ENCODE assay signal across 20 cellular contexts in genomic region chr4:126779001-126779400, GRCh38.
DNase-seq lines count a peak whose midpoint lies in the region; ATAC-seq and TF ChIP-seq lines count a peak whose summit lies in the region.
"Had no signal": no experiment of that assay in that cellular context is flagged by ENCODE, and none has a peak within 500 bp of the region (broad histone marks: within the 10 kb centered on the region; RNA-seq: fewer than 3 reads in every experiment).

No MANE protein-coding gene starts in this region.

- no peak for TF ChIP-seq POLR2A in suprapubic skin (IDR thresholded peaks at IDR 0.05)
- no peak for TF ChIP-seq POLR2A in gastroesophageal sphincter (IDR thresholded peaks at IDR 0.05)

- H3K9ac ChIP-seq in adipocyte (ENCODE audit: low read length): peak overlapping the region; percentile 83
- H3K9ac ChIP-seq: BLaER1, SK-N-SH had no signal

- POLR2A ChIA-PET in activated CD4-positive, alpha-beta memory T cell treated with anti-CD3 and anti-CD28 coated beads, Interleukin-2, amount 10 ng/mL, durations not matched to agents 7 days and 5 days (lab: Charles Lee): no interaction called here

- 65% methylated on average over 4 of the region's 4 CpGs for WGBS in suprapubic skin
- 88 to 100% methylated on average over 4 of the region's 4 CpGs for WGBS in gastroesophageal sphincter (ENCODE audit: low coverage in 1 of 2), 2 donors

- CTCF ChIA-PET in activated CD4-positive, alpha-beta memory T cell treated with anti-CD3 and anti-CD28 coated beads, Interleukin-2, amount 10 ng/mL, durations not matched to agents 7 days and 5 days (lab: Charles Lee): no interaction called here

- no peaks in the 10 kb centered on the region; the same call in 1 of the 2 replicates for H3K36me3 Mint-ChIP-seq in HFFc6 (ENCODE audit: low read depth)
- H3K36me3 Mint-ChIP-seq in activated CD4-positive, alpha-beta memory T cell treated with anti-CD3 and anti-CD28 coated beads, Interleukin-2, amount 10 ng/mL, durations not matched to agents 7 days and 5 days (ENCODE audit: low read depth): no peaks in the 10 kb centered on the region
- H3K36me3 Mint-ChIP-seq: CD4-positive, CD25-positive, alpha-beta regulatory T cell had no signal

- H3K27ac ChIP-seq in suprapubic skin (peak overlapping the region; percentile 63), gastroesophageal sphincter (no peak overlapping the region)
- H3K27ac ChIP-seq: BLaER1, Peyer's patch had no signal

- no peaks in the 10 kb centered on the region for H3K9me3 Mint-ChIP-seq in HFFc6
- H3K9me3 Mint-ChIP-seq in activated CD4-positive, alpha-beta memory T cell treated with anti-CD3 and anti-CD28 coated beads, Interleukin-2, amount 10 ng/mL, durations not matched to agents 7 days and 5 days: peaks cover 5% of the 10 kb centered on the region

- intact Hi-C loops in left ventricle myocardium superior (cut with micrococcal nuclease): no loop called here

- TF ChIP-seq EP300 in suprapubic skin (IDR thresholded peaks at IDR 0.05): no peak
- TF ChIP-seq EP300 in gastroesophageal sphincter (IDR thresholded peaks at IDR 0.05): no peak

- H3K27me3 ChIP-seq in adipocyte (replicated peaks; ENCODE audit: control insufficient read depth, insufficient read depth, low read length) (no peaks in the 10 kb centered on the region), suprapubic skin (no peaks in the 10 kb centered on the region), gastroesophageal sphincter (no peaks in the 10 kb centered on the region)
- H3K27me3 ChIP-seq: BLaER1, Peyer's patch had no signal

- TF ChIP-seq CTCF in HFFc6 (IDR thresholded peaks at IDR 0.05) (no peak), fibroblast of the aortic adventitia (IDR thresholded peaks at IDR 0.05; ENCODE audit: insufficient read depth, low read length) (no peak), suprapubic skin (IDR thresholded peaks at IDR 0.05) (no peak), gastroesophageal sphincter (IDR thresholded peaks at IDR 0.05) (no peak)

- no peaks in the 10 kb centered on the region for H3K9me3 ChIP-seq in adipocyte (ENCODE audit: control insufficient read depth, low read length)
- H3K9me3 ChIP-seq in suprapubic skin: no peaks in the 10 kb centered on the region
- no peaks in the 10 kb centered on the region for H3K9me3 ChIP-seq in gastroesophageal sphincter
- H3K9me3 ChIP-seq: BLaER1, HAP-1, Peyer's patch, SK-N-SH had no signal

- H3K27ac Mint-ChIP-seq in HFFc6: peak overlapping the region; percentile 54
- no peak overlapping the region for H3K27ac Mint-ChIP-seq in activated CD4-positive, alpha-beta memory T cell treated with anti-CD3 and anti-CD28 coated beads, Interleukin-2, amount 10 ng/mL, durations not matched to agents 7 days and 5 days
- H3K27ac Mint-ChIP-seq: CD4-positive, CD25-positive, alpha-beta regulatory T cell had no signal

- no peaks in the 10 kb centered on the region for H3K27me3 Mint-ChIP-seq in HFFc6 (ENCODE audit: insufficient read depth)
- no peaks in the 10 kb centered on the region for H3K27me3 Mint-ChIP-seq in activated CD4-positive, alpha-beta memory T cell treated with anti-CD3 and anti-CD28 coated beads, Interleukin-2, amount 10 ng/mL, durations not matched to agents 7 days and 5 days
- H3K27me3 Mint-ChIP-seq: CD4-positive, CD25-positive, alpha-beta regulatory T cell had no signal

- DNase-seq in HFFc6 (no peak), adipocyte (ENCODE audit: low read depth) (peak; percentile 20), fibroblast of the aortic adventitia (ENCODE audit: low read depth) (peak; percentile 6), suprapubic skin (ENCODE audit: low spot score in 2 of 2) (no peak), left ventricle myocardium superior (no peak)
- no peak for DNase-seq in activated CD4-positive, alpha-beta memory T cell treated with anti-CD3 and anti-CD28 coated beads, Interleukin-2, amount 10 ng/mL, durations not matched to agents 7 days and 5 days
- DNase-seq: CD4-positive, CD25-positive, alpha-beta regulatory T cell; GOT3; NCI-H1105; NCI-H146; NCI-H2029; NCI-H526 treated with DMSO at 0.1 percent for 48 hours; OCI-M1; Peyer's patch; SIG-M5; SK-N-SH had no signal

- H3K4me1 Mint-ChIP-seq in HFFc6 (ENCODE audit: low read depth): peaks cover 52% of the 10 kb centered on the region
- peaks cover 3% of the 10 kb centered on the region for H3K4me1 Mint-ChIP-seq in activated CD4-positive, alpha-beta memory T cell treated with anti-CD3 and anti-CD28 coated beads, Interleukin-2, amount 10 ng/mL, durations not matched to agents 7 days and 5 days
- H3K4me1 Mint-ChIP-seq: CD4-positive, CD25-positive, alpha-beta regulatory T cell had no signal

- ATAC-seq in left ventricle myocardium superior (no peak), HG03378 (IDR thresholded peaks at IDR 0.05; ENCODE audit: unreplicated experiment) (no peak), gastroesophageal sphincter (no peak)

- H3K4me1 ChIP-seq in adipocyte (ENCODE audit: control insufficient read depth, insufficient read depth, low read length) (peaks cover 18% of the 10 kb centered on the region), suprapubic skin (no peaks in the 10 kb centered on the region), gastroesophageal sphincter (peaks cover 0 to 10% (median 0%) of the 10 kb centered on the region in 3 donors)
- H3K4me1 ChIP-seq: BLaER1, HAP-1, Peyer's patch had no signal

- H3K4me3 ChIP-seq in adipocyte (ENCODE audit: low read length): peak overlapping the region; percentile 77
- no peak overlapping the region for H3K4me3 ChIP-seq in fibroblast of the aortic adventitia (ENCODE audit: low read depth, low read length)
- peak overlapping the region; percentile 3 for H3K4me3 ChIP-seq in suprapubic skin
- no peak overlapping the region for H3K4me3 ChIP-seq in gastroesophageal sphincter
- H3K4me3 ChIP-seq: BLaER1, HAP-1, Peyer's patch had no signal

- no peaks in the 10 kb centered on the region for H3K36me3 ChIP-seq in adipocyte (ENCODE audit: control insufficient read depth, insufficient read depth, low read length, severe bottlenecking)
- no peaks in the 10 kb centered on the region for H3K36me3 ChIP-seq in suprapubic skin
- no peaks in the 10 kb centered on the region for H3K36me3 ChIP-seq in gastroesophageal sphincter
- H3K36me3 ChIP-seq: BLaER1, HAP-1, Peyer's patch had no signal

- no peak overlapping the region for H3K4me3 Mint-ChIP-seq in HFFc6
- no peak overlapping the region for H3K4me3 Mint-ChIP-seq in activated CD4-positive, alpha-beta memory T cell treated with anti-CD3 and anti-CD28 coated beads, Interleukin-2, amount 10 ng/mL, durations not matched to agents 7 days and 5 days
- H3K4me3 Mint-ChIP-seq: CD4-positive, CD25-positive, alpha-beta regulatory T cell had no signal

Comparison
In these comparisons a context has a peak if more than half of its experiments do, and no peak if none do; other contexts are left out.
1. DNase-seq: peak in adipocyte (single experiment) and fibroblast of the aortic adventitia (single experiment); none in HFFc6 (single experiment), suprapubic skin (0 of 2), activated CD4-positive, alpha-beta memory T cell treated with anti-CD3 and anti-CD28 coated beads, Interleukin-2, amount 10 ng/mL, durations not matched to agents 7 days and 5 days (single experiment) and left ventricle myocardium superior (single experiment).
2. H3K4me3 ChIP-seq: peak in adipocyte (single experiment) and suprapubic skin (single experiment); none in fibroblast of the aortic adventitia (single experiment) and gastroesophageal sphincter (0 of 2).